In genomic region chr10:122480146-122480833, GRCh38 we compare ENCODE assay signal across 26 cellular contexts. TPM values are rescaled to one million over a fixed set of nuclear protein-coding genes. Genes with fewer than 3 reads are reported as not detected.
"Had no signal": no experiment of that assay in that cellular context is flagged by ENCODE, and none has a peak within 500 bp of the region (broad histone marks: within the 10 kb centered on the region; RNA-seq: fewer than 3 reads in every experiment).

No MANE protein-coding gene starts in this region.

- H3K9me3 Mint-ChIP-seq: T-helper 1 cell treated with Interleukin-12 subunit alpha and Interleukin-12 subunit beta and Interleukin-4 antibody, amounts not matched to agents 30 μg/mL and 1 μg/mL, for 36 hours had no signal

- FAIRE-seq: astrocyte, kidney had no signal

- H3K9me3 ChIP-seq: adrenal gland, breast epithelium, transverse colon, uterus had no signal

- DNase-seq: activated CD8-positive, alpha-beta memory T cell treated with anti-CD3 and anti-CD28 coated beads for 24 hours; activated CD8-positive, alpha-beta memory T cell treated with anti-CD3 and anti-CD28 coated beads, Interleukin-2, amount 50 U/mL, for 4 hours; activated T-cell treated with anti-CD3 and anti-CD28 coated beads, Interleukin-2, amount 50 U/mL, for 24 hours; adrenal gland; effector CD8-positive, alpha-beta T cell; foreskin melanocyte; kidney; naive thymus-derived CD8-positive, alpha-beta T cell; retina; stimulated activated CD4-positive, alpha-beta T cell treated with anti-CD3 and anti-CD28 coated beads, Interleukin-4, amount 100 ng/mL, for 1 hour; stimulated activated naive CD8-positive, alpha-beta T cell treated with anti-CD3 and anti-CD28 coated beads, Interleukin-15, Interleukin-2, amounts not matched to agents 100 U/mL and 50 U/mL, for 24 hours; T1000; transverse colon had no signal

- H3K4me3 Mint-ChIP-seq: activated naive CD8-positive, alpha-beta T cell; activated T-cell treated with anti-CD3 and anti-CD28 coated beads, Interleukin-2, amount 50 U/mL, for 24 hours; activated T-helper 17 cell treated with anti-CD3 and anti-CD28 coated beads, Interleukin-2, amount 50 U/mL, for 72 hours; dendritic cell treated with granulocyte-macrophage colony-stimulating factor and Interleukin-4, amounts not matched to agents 40 ng/mL and 50 ng/mL, for 4 days; mesothelial cell of epicardium; naive thymus-derived CD8-positive, alpha-beta T cell; T-helper 1 cell treated with Interleukin-12 subunit alpha and Interleukin-12 subunit beta and Interleukin-4 antibody, amounts not matched to agents 30 μg/mL and 1 μg/mL, for 36 hours; WTC11 had no signal

- H3K4me1 Mint-ChIP-seq: activated T-helper 17 cell treated with anti-CD3 and anti-CD28 coated beads, Interleukin-2, amount 50 U/mL, for 72 hours had no signal

- H3K36me3 ChIP-seq: adrenal gland, breast epithelium, transverse colon, uterus had no signal

- H3K4me3 ChIP-seq: adrenal gland, breast epithelium, lung, transverse colon, uterus had no signal

- ATAC-seq: activated T-helper 17 cell treated with anti-CD3 and anti-CD28 coated beads, Interleukin-2, amount 50 U/mL, for 72 hours; esophagus mucosa; left lobe of liver; naive thymus-derived CD8-positive, alpha-beta T cell; stimulated activated naive CD8-positive, alpha-beta T cell treated with anti-CD3 and anti-CD28 coated beads, Interleukin-15, Interleukin-2, amounts not matched to agents 100 U/mL and 50 U/mL, for 24 hours; WTC11 had no signal

- H3K27ac ChIP-seq: adrenal gland, transverse colon had no signal

- H3K27me3 ChIP-seq: adrenal gland, breast epithelium, transverse colon, uterus had no signal

- H3K27ac Mint-ChIP-seq: activated naive CD8-positive, alpha-beta T cell; activated T-cell treated with anti-CD3 and anti-CD28 coated beads, Interleukin-2, amount 50 U/mL, for 24 hours; activated T-helper 17 cell treated with anti-CD3 and anti-CD28 coated beads, Interleukin-2, amount 50 U/mL, for 72 hours; dendritic cell treated with granulocyte-macrophage colony-stimulating factor and Interleukin-4, amounts not matched to agents 40 ng/mL and 50 ng/mL, for 4 days; mesothelial cell of epicardium; naive thymus-derived CD8-positive, alpha-beta T cell; T-helper 1 cell treated with Interleukin-12 subunit alpha and Interleukin-12 subunit beta and Interleukin-4 antibody, amounts not matched to agents 30 μg/mL and 1 μg/mL, for 36 hours; WTC11 had no signal

RNA-seq across cellular contexts. Expression of gene HTRA1, which starts 18.9 kb away (rescaled TPM):
- total RNA-seq: activated T-helper 17 cell treated with anti-CD3 and anti-CD28 coated beads, Interleukin-2, amount 50 U/mL, for 72 hours; naive thymus-derived CD8-positive, alpha-beta T cell had no signal
- polyA plus RNA-seq: naive thymus-derived CD8-positive, alpha-beta T cell had no signal

RNA-seq across cellular contexts. Expression of gene ARMS2, which starts 25.8 kb away (rescaled TPM):
- total RNA-seq: activated T-helper 17 cell treated with anti-CD3 and anti-CD28 coated beads, Interleukin-2, amount 50 U/mL, for 72 hours; adrenal gland; astrocyte; breast epithelium; cerebellum; esophagus mucosa; kidney; left lobe of liver; lung; mesothelial cell of epicardium; naive thymus-derived CD8-positive, alpha-beta T cell; transverse colon; uterus; WTC11 had no signal
- polyA plus RNA-seq: lung; naive thymus-derived CD8-positive, alpha-beta T cell had no signal
